Comparison of ENCODE assay signal across 1 cellular context in genomic region chr2:45918816-45919655, GRCh38.
TF ChIP-seq lines count a peak whose summit lies in the region.

No MANE protein-coding gene starts in this region.

TF ChIP-seq in GM12878, 131 proteins besides CTCF, POLR2A, EP300 and RAD21 (continued from another document):
- TF ChIP-seq CREM (IDR thresholded peaks at IDR 0.05; ENCODE audit: low read depth), result 0 out of 2 replicates have a peak, but pooled peaks have one; percentile 31
- no peak for TF ChIP-seq ZNF592 (IDR thresholded peaks at IDR 0.05)
- no peak for TF ChIP-seq ZNF207 (IDR thresholded peaks at IDR 0.05; ENCODE audit: borderline replicate concordance)
- no peak for TF ChIP-seq WRNIP1 (IDR thresholded peaks at IDR 0.05; ENCODE audit: borderline replicate concordance, low read depth, low read length)
- TF ChIP-seq POU2F2 (IDR thresholded peaks at IDR 0.05; ENCODE audit: borderline replicate concordance, low read depth, low read length), result 0 out of 3 replicates have a peak, but pooled peaks have one; percentile 15
- TF ChIP-seq EED (IDR thresholded peaks at IDR 0.05; ENCODE audit: low read depth), result peak; percentile 57; the same call in 1 of the 2 replicates
- TF ChIP-seq ZNF687 (IDR thresholded peaks at IDR 0.05), result no peak
